23 cellular contexts compared by ENCODE assay signal in the genomic region with DNA sequence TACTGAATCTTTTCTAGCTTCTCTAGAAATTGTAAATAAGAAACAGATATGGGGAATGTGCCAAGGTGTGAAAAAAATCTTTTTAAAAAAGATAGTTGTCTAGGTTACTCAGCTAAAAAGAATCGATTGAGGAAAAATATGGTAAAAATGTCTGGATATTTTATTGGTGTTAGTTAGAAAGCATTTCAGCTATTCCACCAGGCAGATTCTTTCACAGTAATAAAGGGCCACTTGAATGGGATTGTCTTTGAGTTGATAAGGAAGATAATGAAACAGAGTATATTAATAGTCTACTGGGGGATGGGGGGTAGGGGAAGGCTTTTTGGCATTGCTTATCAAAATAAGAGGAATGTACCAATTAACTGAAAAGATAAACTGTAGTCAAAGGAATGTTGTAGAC. TPM values are rescaled to one million over a fixed set of nuclear protein-coding genes. Genes with fewer than 3 reads are reported as not detected.
"Had no signal": no experiment of that assay in that cellular context is flagged by ENCODE, and none has a peak within 500 bp of the region (broad histone marks: within the 10 kb centered on the region; RNA-seq: fewer than 3 reads in every experiment).

No MANE protein-coding gene starts in this region.

- H3K4me1 ChIP-seq: right lobe of liver had no signal

- H3K4me3 Mint-ChIP-seq: activated CD4-positive, alpha-beta memory T cell treated with anti-CD3 and anti-CD28 coated beads, Interleukin-2, amount 10 ng/mL, durations not matched to agents 7 days and 5 days; activated CD4-positive, alpha-beta T cell treated with anti-CD3 and anti-CD28 coated beads, Interleukin-2, amount 10 ng/mL, durations not matched to agents 24 days and 14 days; activated naive CD4-positive, alpha-beta T cell treated with anti-CD3 and anti-CD28 coated beads for 36 hours; activated naive CD8-positive, alpha-beta T cell treated with anti-CD3 and anti-CD28 coated beads, Interleukin-2, amount 10 ng/mL, durations not matched to agents 7 days and 5 days; activated T-cell treated with anti-CD3 and anti-CD28 coated beads, Interleukin-2, amount 50 U/mL, for 72 hours; brain; nephron progenitor cell; stimulated activated memory B cell treated with anti-CD40 and anti-IgM and Interleukin-4, amounts not matched to agents 10 μg/mL and 1 μg/mL and 100 μg/mL, for 72 hours; T-cell; T-helper 2 cell treated with Interferon-gamma antibody and Interleukin-4, amounts not matched to agents 5 μg/mL and 100 μg/mL, for 36 hours had no signal

- H3K27me3 Mint-ChIP-seq: activated CD4-positive, alpha-beta memory T cell treated with anti-CD3 and anti-CD28 coated beads, Interleukin-2, amount 10 ng/mL, durations not matched to agents 7 days and 5 days; activated CD4-positive, alpha-beta T cell treated with anti-CD3 and anti-CD28 coated beads, Interleukin-2, amount 10 ng/mL, durations not matched to agents 24 days and 14 days; activated naive CD8-positive, alpha-beta T cell treated with anti-CD3 and anti-CD28 coated beads, Interleukin-2, amount 10 ng/mL, durations not matched to agents 7 days and 5 days; stimulated activated memory B cell treated with anti-CD40 and anti-IgM and Interleukin-4, amounts not matched to agents 10 μg/mL and 1 μg/mL and 100 μg/mL, for 72 hours had no signal

- H3K9me3 Mint-ChIP-seq: activated CD4-positive, alpha-beta memory T cell treated with anti-CD3 and anti-CD28 coated beads, Interleukin-2, amount 10 ng/mL, durations not matched to agents 7 days and 5 days; activated CD4-positive, alpha-beta T cell treated with anti-CD3 and anti-CD28 coated beads, Interleukin-2, amount 10 ng/mL, durations not matched to agents 24 days and 14 days; activated naive CD4-positive, alpha-beta T cell treated with anti-CD3 and anti-CD28 coated beads for 36 hours; activated naive CD8-positive, alpha-beta T cell treated with anti-CD3 and anti-CD28 coated beads, Interleukin-2, amount 10 ng/mL, durations not matched to agents 7 days and 5 days; brain; nephron progenitor cell; stimulated activated memory B cell treated with anti-CD40 and anti-IgM and Interleukin-4, amounts not matched to agents 10 μg/mL and 1 μg/mL and 100 μg/mL, for 72 hours; T-helper 2 cell treated with Interferon-gamma antibody and Interleukin-4, amounts not matched to agents 5 μg/mL and 100 μg/mL, for 36 hours had no signal

- H3K36me3 Mint-ChIP-seq: activated naive CD8-positive, alpha-beta T cell treated with anti-CD3 and anti-CD28 coated beads, Interleukin-2, amount 10 ng/mL, durations not matched to agents 7 days and 5 days; brain; stimulated activated memory B cell treated with anti-CD40 and anti-IgM and Interleukin-4, amounts not matched to agents 10 μg/mL and 1 μg/mL and 100 μg/mL, for 72 hours; T-cell had no signal

- ATAC-seq: activated CD4-positive, CD25-positive, alpha-beta regulatory T cell treated with anti-CD3 and anti-CD28 coated beads, Interleukin-2, amount 50 U/mL, for 24 hours; activated T-cell treated with anti-CD3 and anti-CD28 coated beads, Interleukin-2, amount 50 U/mL, for 72 hours; esophagus mucosa; gastroesophageal sphincter; heart left ventricle; right lobe of liver; stimulated activated memory B cell treated with anti-CD40 and anti-IgM and Interleukin-4, amounts not matched to agents 10 μg/mL and 1 μg/mL and 100 μg/mL, for 72 hours; T-cell had no signal

- H3K27ac ChIP-seq: gastroesophageal sphincter, right lobe of liver, thoracic aorta, VCaP had no signal

- H3K4me1 Mint-ChIP-seq: activated CD4-positive, alpha-beta memory T cell treated with anti-CD3 and anti-CD28 coated beads, Interleukin-2, amount 10 ng/mL, durations not matched to agents 7 days and 5 days; activated CD4-positive, alpha-beta T cell treated with anti-CD3 and anti-CD28 coated beads, Interleukin-2, amount 10 ng/mL, durations not matched to agents 24 days and 14 days; activated naive CD8-positive, alpha-beta T cell treated with anti-CD3 and anti-CD28 coated beads, Interleukin-2, amount 10 ng/mL, durations not matched to agents 7 days and 5 days; stimulated activated memory B cell treated with anti-CD40 and anti-IgM and Interleukin-4, amounts not matched to agents 10 μg/mL and 1 μg/mL and 100 μg/mL, for 72 hours; T-cell had no signal

- H3K27me3 ChIP-seq: gastroesophageal sphincter, heart left ventricle, right lobe of liver had no signal

- H3K27ac Mint-ChIP-seq: activated CD4-positive, alpha-beta memory T cell treated with anti-CD3 and anti-CD28 coated beads, Interleukin-2, amount 10 ng/mL, durations not matched to agents 7 days and 5 days; activated CD4-positive, alpha-beta T cell treated with anti-CD3 and anti-CD28 coated beads, Interleukin-2, amount 10 ng/mL, durations not matched to agents 24 days and 14 days; activated naive CD4-positive, alpha-beta T cell treated with anti-CD3 and anti-CD28 coated beads for 36 hours; activated naive CD8-positive, alpha-beta T cell treated with anti-CD3 and anti-CD28 coated beads, Interleukin-2, amount 10 ng/mL, durations not matched to agents 7 days and 5 days; activated T-cell treated with anti-CD3 and anti-CD28 coated beads, Interleukin-2, amount 50 U/mL, for 72 hours; brain; stimulated activated memory B cell treated with anti-CD40 and anti-IgM and Interleukin-4, amounts not matched to agents 10 μg/mL and 1 μg/mL and 100 μg/mL, for 72 hours; T-cell; T-helper 2 cell treated with Interferon-gamma antibody and Interleukin-4, amounts not matched to agents 5 μg/mL and 100 μg/mL, for 36 hours had no signal

- H3K9me3 ChIP-seq: gastroesophageal sphincter, heart left ventricle, right lobe of liver, thoracic aorta had no signal

- H3K36me3 ChIP-seq: heart left ventricle, right lobe of liver, thoracic aorta had no signal

- DNase-seq: activated CD4-positive, alpha-beta memory T cell treated with anti-CD3 and anti-CD28 coated beads, Interleukin-2, amount 10 ng/mL, durations not matched to agents 7 days and 5 days; activated CD4-positive, alpha-beta T cell treated with anti-CD3 and anti-CD28 coated beads, Interleukin-2, amount 10 ng/mL, durations not matched to agents 24 days and 14 days; activated effector memory CD4-positive, alpha-beta T cell treated with Interleukin-2 at 50 U/mL for 16 hours; activated naive CD4-positive, alpha-beta T cell treated with anti-CD3 and anti-CD28 coated beads for 36 hours; activated naive CD8-positive, alpha-beta T cell treated with anti-CD3 and anti-CD28 coated beads, Interleukin-2, amount 10 ng/mL, durations not matched to agents 7 days and 5 days; activated T-cell treated with anti-CD3 and anti-CD28 coated beads, Interleukin-2, amount 50 U/mL, for 72 hours; caudate nucleus; dermis blood vessel endothelial cell; effector CD8-positive, alpha-beta T cell; heart left ventricle; nephron progenitor cell; right lobe of liver; small intestine; T-cell had no signal

- H3K4me3 ChIP-seq: gastroesophageal sphincter, heart left ventricle, right lobe of liver, thoracic aorta had no signal

RNA-seq across cellular contexts. Expression of a gene that starts 51.9 kb away (rescaled TPM):
- total RNA-seq: activated CD4-positive, alpha-beta memory T cell treated with anti-CD3 and anti-CD28 coated beads, Interleukin-2, amount 10 ng/mL, durations not matched to agents 7 days and 5 days; activated naive CD8-positive, alpha-beta T cell treated with anti-CD3 and anti-CD28 coated beads, Interleukin-2, amount 10 ng/mL, durations not matched to agents 7 days and 5 days; dermis blood vessel endothelial cell; myocyte had no signal
